Comparison of ENCODE assay signal across 8 cellular contexts in genomic region chr14:23320584-23321571, GRCh38.
DNase-seq lines count a peak whose midpoint lies in the region; ATAC-seq and TF ChIP-seq lines count a peak whose summit lies in the region.

PABPN1 (plus strand) TSS chr14:23321457; CDS start chr14:23321470, 13 bp downstream.

- no peak for TF ChIP-seq CTCF in GM06990 (IDR thresholded peaks at IDR 0.05; ENCODE audit: insufficient read depth, low read length, poor library complexity, severe bottlenecking)

- peaks cover 15% of the 10 kb centered on the region for H3K36me3 ChIP-seq in GM06990 (ENCODE audit: control insufficient read depth, insufficient read depth, low read length)

- peak within 1 kb of the TSS; percentile 96 for H3K4me3 Mint-ChIP-seq in activated naive CD4-positive, alpha-beta T cell treated with anti-CD3 and anti-CD28 coated beads, Interleukin-2, amount 50 U/mL, for 24 hours

- H3K36me3 Mint-ChIP-seq in activated naive CD4-positive, alpha-beta T cell treated with anti-CD3 and anti-CD28 coated beads, Interleukin-2, amount 50 U/mL, for 24 hours, result peaks cover 15% of the 10 kb centered on the region

- no peaks in the 10 kb centered on the region for H3K27me3 Mint-ChIP-seq in activated naive CD4-positive, alpha-beta T cell treated with anti-CD3 and anti-CD28 coated beads, Interleukin-2, amount 50 U/mL, for 24 hours

- H3K27ac Mint-ChIP-seq in activated naive CD4-positive, alpha-beta T cell treated with anti-CD3 and anti-CD28 coated beads, Interleukin-2, amount 50 U/mL, for 24 hours, result peak within 1 kb of the TSS; percentile 98

- H3K4me1 Mint-ChIP-seq in activated naive CD4-positive, alpha-beta T cell treated with anti-CD3 and anti-CD28 coated beads, Interleukin-2, amount 50 U/mL, for 24 hours, result peaks cover 31% of the 10 kb centered on the region

- DNase-seq in GM06990 (ENCODE audit: extremely low read depth, insufficient read length) (peak; percentile 97), NCI-H1092 (lab: John Stamatoyannopoulos, UW) (peak; percentile 100), germinal center (ENCODE audit: low spot score) (peak; percentile 99), non-pigmented ciliary epithelial cell (ENCODE audit: low read depth) (peak; percentile 99), superior temporal gyrus (ENCODE audit: extremely low spot score) (peak; percentile 100)

- no peaks in the 10 kb centered on the region for H3K27me3 ChIP-seq in GM06990 (replicated peaks; ENCODE audit: control insufficient read depth, insufficient read depth, low read length)

- ATAC-seq in HG02588 (IDR thresholded peaks at IDR 0.05; ENCODE audit: unreplicated experiment), result peak; percentile 91
- ATAC-seq in SK-N-SH treated with all-trans-retinoic acid at 6 μM for 48 hours, result peak; percentile 95

- no peaks in the 10 kb centered on the region for H3K9me3 Mint-ChIP-seq in activated naive CD4-positive, alpha-beta T cell treated with anti-CD3 and anti-CD28 coated beads, Interleukin-2, amount 50 U/mL, for 24 hours

- H3K4me3 ChIP-seq in GM06990 (replicated peaks; ENCODE audit: low read depth, low read length), result peak within 1 kb of the TSS; percentile 94

TF ChIP-seq in SK-N-SH treated with all-trans-retinoic acid at 6 μM for 48 hours, 23 proteins besides CTCF, POLR2A, EP300 and RAD21:
- peak; percentile 92; the same call in 1 of the 2 replicates for TF ChIP-seq CSDC2 (CRISPR knock-in tag; IDR thresholded peaks at IDR 0.05)
- peak; percentile 77; the same call in 1 of the 2 replicates for TF ChIP-seq SNAI2 (CRISPR knock-in tag; IDR thresholded peaks at IDR 0.05)
- no peak for TF ChIP-seq ARNTL (CRISPR knock-in tag; IDR thresholded peaks at IDR 0.05; ENCODE audit: borderline replicate concordance, low read depth)
- TF ChIP-seq, protein P1, sequence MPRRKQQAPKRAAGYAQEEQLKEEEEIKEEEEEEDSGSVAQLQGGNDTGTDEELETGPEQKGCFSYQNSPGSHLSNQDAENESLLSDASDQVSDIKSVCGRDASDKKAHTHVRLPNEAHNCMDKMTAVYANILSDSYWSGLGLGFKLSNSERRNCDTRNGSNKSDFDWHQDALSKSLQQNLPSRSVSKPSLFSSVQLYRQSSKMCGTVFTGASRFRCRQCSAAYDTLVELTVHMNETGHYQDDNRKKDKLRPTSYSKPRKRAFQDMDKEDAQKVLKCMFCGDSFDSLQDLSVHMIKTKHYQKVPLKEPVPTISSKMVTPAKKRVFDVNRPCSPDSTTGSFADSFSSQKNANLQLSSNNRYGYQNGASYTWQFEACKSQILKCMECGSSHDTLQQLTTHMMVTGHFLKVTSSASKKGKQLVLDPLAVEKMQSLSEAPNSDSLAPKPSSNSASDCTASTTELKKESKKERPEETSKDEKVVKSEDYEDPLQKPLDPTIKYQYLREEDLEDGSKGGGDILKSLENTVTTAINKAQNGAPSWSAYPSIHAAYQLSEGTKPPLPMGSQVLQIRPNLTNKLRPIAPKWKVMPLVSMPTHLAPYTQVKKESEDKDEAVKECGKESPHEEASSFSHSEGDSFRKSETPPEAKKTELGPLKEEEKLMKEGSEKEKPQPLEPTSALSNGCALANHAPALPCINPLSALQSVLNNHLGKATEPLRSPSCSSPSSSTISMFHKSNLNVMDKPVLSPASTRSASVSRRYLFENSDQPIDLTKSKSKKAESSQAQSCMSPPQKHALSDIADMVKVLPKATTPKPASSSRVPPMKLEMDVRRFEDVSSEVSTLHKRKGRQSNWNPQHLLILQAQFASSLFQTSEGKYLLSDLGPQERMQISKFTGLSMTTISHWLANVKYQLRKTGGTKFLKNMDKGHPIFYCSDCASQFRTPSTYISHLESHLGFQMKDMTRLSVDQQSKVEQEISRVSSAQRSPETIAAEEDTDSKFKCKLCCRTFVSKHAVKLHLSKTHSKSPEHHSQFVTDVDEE (CRISPR knock-in tag; IDR thresholded peaks at IDR 0.05), result no peak
- peak; percentile 41; the same call in 1 of the 2 replicates for TF ChIP-seq ZC3H10 (CRISPR knock-in tag; IDR thresholded peaks at IDR 0.05)
- 0 out of 2 replicates have a peak, but pooled peaks have one; percentile 50 for TF ChIP-seq ZFP3 (CRISPR knock-in tag; IDR thresholded peaks at IDR 0.05)
TF ChIP-seq in SK-N-SH treated with all-trans-retinoic acid at 6 μM for 48 hours: peak in this region for 4.

Comparison
In these comparisons a context has a peak if more than half of its experiments do, and no peak if none do; other contexts are left out.
1. Peak in every context shown above with its lines: DNase-seq, ATAC-seq and H3K4me3 ChIP-seq.